ENCODE assay signal across 29 cellular contexts in genomic region chr5:175116466-175117048, GRCh38.
"Had no signal": no experiment of that assay in that cellular context is flagged by ENCODE, and none has a peak within 500 bp of the region (broad histone marks: within the 10 kb centered on the region; RNA-seq: fewer than 3 reads in every experiment).

No MANE protein-coding gene starts in this region.

- H3K36me3 ChIP-seq: left lung, lower lobe of right lung, neutrophil, ovary, suprapubic skin, thoracic aorta, tibial artery, upper lobe of right lung had no signal

- H3K27me3 ChIP-seq: left lung, neutrophil, ovary, suprapubic skin, upper lobe of right lung had no signal

- H3K4me3 Mint-ChIP-seq: immature natural killer cell; naive thymus-derived CD8-positive, alpha-beta T cell; nephron; neural crest cell; stimulated activated naive B cell treated with anti-CD40 and anti-IgM and Interleukin-4, amounts not matched to agents 10 μg/mL and 1 μg/mL and 100 μg/mL, for 72 hours; stimulated activated naive CD8-positive, alpha-beta T cell treated with anti-CD3 and anti-CD28 coated beads, Interleukin-15, Interleukin-2, amounts not matched to agents 100 ng/mL and 50 ng/mL, for 24 hours had no signal

- H3K27ac Mint-ChIP-seq: immature natural killer cell; naive thymus-derived CD8-positive, alpha-beta T cell; nephron; stimulated activated naive B cell treated with anti-CD40 and anti-IgM and Interleukin-4, amounts not matched to agents 10 μg/mL and 1 μg/mL and 100 μg/mL, for 72 hours; stimulated activated naive CD8-positive, alpha-beta T cell treated with anti-CD3 and anti-CD28 coated beads, Interleukin-15, Interleukin-2, amounts not matched to agents 100 ng/mL and 50 ng/mL, for 24 hours had no signal

- ATAC-seq: left colon; left lung; lower lobe of right lung; naive thymus-derived CD8-positive, alpha-beta T cell; right cardiac atrium; sciatic nerve; stimulated activated naive B cell treated with anti-CD40 and anti-IgM and Interleukin-4, amounts not matched to agents 10 μg/mL and 1 μg/mL and 100 μg/mL, for 72 hours; upper lobe of right lung had no signal

- H3K9me3 ChIP-seq: left lung, lower lobe of right lung, neutrophil, ovary, suprapubic skin, thoracic aorta, tibial artery, upper lobe of right lung had no signal

- H3K9me3 Mint-ChIP-seq: immature natural killer cell; neural crest cell; stimulated activated naive CD8-positive, alpha-beta T cell treated with anti-CD3 and anti-CD28 coated beads, Interleukin-15, Interleukin-2, amounts not matched to agents 100 ng/mL and 50 ng/mL, for 24 hours had no signal

- H3K36me3 Mint-ChIP-seq: immature natural killer cell; stimulated activated naive B cell treated with anti-CD40 and anti-IgM and Interleukin-4, amounts not matched to agents 10 μg/mL and 1 μg/mL and 100 μg/mL, for 72 hours had no signal

- H3K27ac ChIP-seq: left lung, lower lobe of right lung, neutrophil, ovary, skin epidermis, suprapubic skin, thoracic aorta, tibial artery, upper lobe of right lung had no signal

- H3K27me3 Mint-ChIP-seq: stimulated activated naive CD8-positive, alpha-beta T cell treated with anti-CD3 and anti-CD28 coated beads, Interleukin-15, Interleukin-2, amounts not matched to agents 100 ng/mL and 50 ng/mL, for 24 hours had no signal

- FAIRE-seq: islet of Langerhans, kidney, urothelium cell line had no signal

- DNase-seq: immature natural killer cell; kidney; left colon; left lung; lower lobe of right lung; mammary epithelial cell; mesenchymal stem cell; naive thymus-derived CD8-positive, alpha-beta T cell; occipital lobe; ovary; retina; right cardiac atrium; stimulated activated CD4-positive, alpha-beta T cell treated with anti-CD3 and anti-CD28 coated beads, Interleukin-12 subunit alpha, Interleukin-12 subunit beta, amount 100 ng/mL, for 4 hours; stimulated activated CD4-positive, alpha-beta T cell treated with anti-CD3 and anti-CD28 coated beads, Interleukin-15, amount 100 ng/mL, for 24 hours; stimulated activated CD4-positive, alpha-beta T cell treated with anti-CD3 and anti-CD28 coated beads, Interleukin-2, amount 100 ng/mL, for 24 hours; stimulated activated CD4-positive, alpha-beta T cell treated with anti-CD3 and anti-CD28 coated beads, Interleukin-4, amount 100 ng/mL, for 1 hour; stimulated activated naive B cell treated with anti-CD40 and anti-IgM and Interleukin-4, amounts not matched to agents 10 μg/mL and 1 μg/mL and 100 μg/mL, for 72 hours; tibial artery; upper lobe of right lung had no signal

- H3K4me3 ChIP-seq: left lung, lower lobe of right lung, ovary, skin epidermis, suprapubic skin, thoracic aorta, tibial artery, upper lobe of right lung had no signal

- H3K4me1 Mint-ChIP-seq: immature natural killer cell; naive thymus-derived CD8-positive, alpha-beta T cell; nephron; stimulated activated naive B cell treated with anti-CD40 and anti-IgM and Interleukin-4, amounts not matched to agents 10 μg/mL and 1 μg/mL and 100 μg/mL, for 72 hours had no signal

- H3K4me1 ChIP-seq: left lung, lower lobe of right lung, suprapubic skin, tibial artery, upper lobe of right lung had no signal
